In genomic region chr19:33375156-33375744, GRCh38 we compare ENCODE assay signal across 8 cellular contexts. TPM values are rescaled to one million over a fixed set of nuclear protein-coding genes. Genes with fewer than 3 reads are reported as not detected.
DNase-seq lines count a peak whose midpoint lies in the region; ATAC-seq, FAIRE-seq and TF ChIP-seq lines count a peak whose summit lies in the region.

No MANE protein-coding gene starts in this region.

- peaks cover 0 to 44% of the 10 kb centered on the region in 2 donors for H3K4me1 ChIP-seq in right atrium auricular region
- H3K4me1 ChIP-seq in ascending aorta, result peaks cover 0 to 19% of the 10 kb centered on the region in 2 donors
- H3K4me1 ChIP-seq in uterus, result peaks cover 0 to 9% of the 10 kb centered on the region in 2 donors

- TF ChIP-seq CTCF in right atrium auricular region (IDR thresholded peaks at IDR 0.05) (no peak), ascending aorta (IDR thresholded peaks at IDR 0.05) (no peak), uterus (IDR thresholded peaks at IDR 0.05) (no peak)

- H3K27ac ChIP-seq in right atrium auricular region, result peak overlapping the region; percentile 92 to 97
- peak overlapping the region in 1 of 2 donors; percentile 37 for H3K27ac ChIP-seq in ascending aorta
- H3K27ac ChIP-seq in uterus, result peak overlapping the region; percentile 93 to 100

- H3K27ac Mint-ChIP-seq in memory B cell, result peak overlapping the region; percentile 39

- H3K27me3 ChIP-seq in right atrium auricular region (no peaks in the 10 kb centered on the region), ascending aorta (no peaks in the 10 kb centered on the region), uterus (no peaks in the 10 kb centered on the region)

- TF ChIP-seq POLR2A in uterus (IDR thresholded peaks at IDR 0.05) (no peak), GM12891 (IDR thresholded peaks at IDR 0.05; ENCODE audit: low read depth, low read length) (no peak)

- peaks cover 6% of the 10 kb centered on the region for H3K36me3 Mint-ChIP-seq in memory B cell

- H3K9me3 Mint-ChIP-seq in memory B cell, result no peaks in the 10 kb centered on the region

- H3K27me3 Mint-ChIP-seq in memory B cell, result no peaks in the 10 kb centered on the region

- no peak for DNase-seq in right atrium auricular region (ENCODE audit: low spot score)
- no peak for DNase-seq in left cardiac atrium
- DNase-seq in ascending aorta (ENCODE audit: low spot score in 2 of 2), result no peak
- no peak for DNase-seq in memory B cell (ENCODE audit: low spot score in 2 of 2)
- DNase-seq in uterus, result no peak
- DNase-seq in GM12891 (ENCODE audit: insufficient read length, low spot score), result no peak
- DNase-seq in stimulated activated CD4-positive, alpha-beta T cell treated with anti-CD3 and anti-CD28 coated beads, Interleukin-1b, Interleukin-23, amount 100 ng/mL, for 48 hours, result no peak

- H3K4me1 Mint-ChIP-seq in memory B cell, result peaks cover 29% of the 10 kb centered on the region

- intact Hi-C loops in left cardiac atrium (cut with DNase I), result no loop called here
- intact Hi-C loops in ascending aorta (cut with DNase I), result loop anchor here (2.0 to 10.0 kb wide), 2 partner anchors 192 to 400 kb away; partner anchors contain the start of genes CEP89 and FAAP24
- intact Hi-C loops in uterus (cut with DNase I; ENCODE audit: low total_unique reads), result no loop called here

- H3K4me3 Mint-ChIP-seq in memory B cell, result peak overlapping the region; percentile 92

- ATAC-seq in left cardiac atrium (no peak), memory B cell (ENCODE audit: low read depth) (no peak), GM18870 (IDR thresholded peaks at IDR 0.05; ENCODE audit: unreplicated experiment) (no peak)

- H3K4me3 ChIP-seq in right atrium auricular region (peak overlapping the region in 1 of 2 donors; percentile 77), ascending aorta (peak overlapping the region; percentile 87), uterus (peak overlapping the region; percentile 55 to 98)

- FAIRE-seq in GM12891 (lab: Jason Lieb, UNC), result no peak

- no peaks in the 10 kb centered on the region for H3K9me3 ChIP-seq in right atrium auricular region
- H3K9me3 ChIP-seq in ascending aorta, result no peaks in the 10 kb centered on the region
- no peaks in the 10 kb centered on the region for H3K9me3 ChIP-seq in uterus

- H3K36me3 ChIP-seq in right atrium auricular region (peaks cover 12% of the 10 kb centered on the region), ascending aorta (peaks cover 5 to 11% of the 10 kb centered on the region in 2 donors), uterus (no peaks in the 10 kb centered on the region)

TF ChIP-seq in GM12891, 5 proteins besides CTCF, POLR2A, EP300 and RAD21:
- TF ChIP-seq TAF1 (IDR thresholded peaks at IDR 0.05; ENCODE audit: low read depth, low read length), result no peak
- no peak for TF ChIP-seq POLR2AphosphoS5 (IDR thresholded peaks at IDR 0.05; ENCODE audit: low read depth, low read length)
- TF ChIP-seq PAX5 (IDR thresholded peaks at IDR 0.05; ENCODE audit: insufficient read depth, low read length, severe bottlenecking), result no peak
- no peak for TF ChIP-seq SPI1 (IDR thresholded peaks at IDR 0.05; ENCODE audit: low read depth, low read length)
- TF ChIP-seq POU2F2 (IDR thresholded peaks at IDR 0.05; ENCODE audit: low read depth, low read length), result no peak

RNA-seq across cellular contexts. Expression of gene CEBPG, which starts 1.7 kb away (rescaled TPM):
- 10 to 100 TPM; 12.9 to 15.2 TPM for total RNA-seq in right atrium auricular region
- 10 to 100 TPM; 16.6 to 21.0 TPM for total RNA-seq in left cardiac atrium
- 21.9 TPM for total RNA-seq in ascending aorta
- 10 to 100 TPM; 10.3 to 33.3 (median 25.5) TPM for total RNA-seq in uterus
- 9.6 TPM for polyA plus RNA-seq in GM12891 (2012; ENCODE audit: low read depth, missing spikeins)
